Comparison of ENCODE assay signal across 8 cellular contexts in the genomic region with DNA sequence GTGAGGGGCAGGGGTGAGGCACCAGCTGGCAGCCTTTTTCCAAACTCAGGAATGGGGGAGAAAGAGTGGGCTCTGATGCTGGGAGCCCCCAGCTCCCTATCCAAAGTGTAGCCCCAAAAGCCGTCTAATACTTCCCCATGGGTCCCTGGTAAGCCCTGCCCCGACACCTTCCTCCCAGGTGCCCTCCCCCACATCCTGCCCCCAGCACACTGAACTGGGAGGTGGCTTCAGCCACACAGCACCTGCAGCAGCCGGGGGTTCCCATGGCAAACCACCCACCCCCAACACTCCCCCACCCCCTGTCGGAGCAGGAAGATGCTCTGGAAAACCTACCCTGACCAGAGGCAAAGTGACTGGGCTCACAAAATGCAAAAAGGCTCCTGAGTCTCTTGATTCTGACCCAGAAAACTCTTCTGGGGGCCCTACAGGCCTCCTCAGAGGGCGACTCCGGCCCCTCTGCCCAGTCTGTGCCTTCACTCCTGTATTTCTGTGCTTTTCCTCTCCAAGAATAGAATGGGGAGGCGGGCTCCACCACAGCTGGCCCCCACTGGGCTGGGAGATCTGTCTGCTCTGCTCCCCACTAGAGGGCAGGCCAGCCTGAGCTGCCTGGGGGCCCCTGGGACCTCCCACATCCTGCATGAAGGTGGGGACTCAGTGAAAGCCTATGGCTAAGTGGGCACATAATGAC.
A peak's percentile ranks its signal among the peaks of the same experiment; 100 is the strongest.
DNase-seq lines count a peak whose midpoint lies in the region; ATAC-seq and TF ChIP-seq lines count a peak whose summit lies in the region.

No MANE protein-coding gene starts in this region.

- H3K36me3 Mint-ChIP-seq in MCF 10A (ENCODE audit: insufficient read depth, unreplicated experiment): peaks cover 5% of the 10 kb centered on the region

- TF ChIP-seq CTCF in MCF 10A (IDR thresholded peaks at IDR 0.05; ENCODE audit: unreplicated experiment) (peak; percentile 31), breast epithelium (IDR thresholded peaks at IDR 0.05) (no peak), foreskin fibroblast (IDR thresholded peaks at IDR 0.05; ENCODE audit: low read depth, low read length) (peak; percentile 44)

- peaks cover 0 to 13% of the 10 kb centered on the region in 2 donors for H3K4me1 ChIP-seq in breast epithelium

- no peaks in the 10 kb centered on the region for H3K9me3 ChIP-seq in breast epithelium

- H3K4me1 Mint-ChIP-seq in MCF 10A (ENCODE audit: insufficient read depth, unreplicated experiment): peaks cover 58% of the 10 kb centered on the region

- DNase-seq in MCF 10A (ENCODE audit: unreplicated experiment) (peak; percentile 25), breast epithelium (ENCODE audit: low spot score in 2 of 2) (no peak), foreskin fibroblast (no peak), middle frontal gyrus (ENCODE audit: extremely low spot score, low spot score) (no peak), DMS79 (lab: John Stamatoyannopoulos, UW) (no peak)
- DNase-seq in activated CD8-positive, alpha-beta memory T cell treated with anti-CD3 and anti-CD28 coated beads, Interleukin-2, amount 50 U/mL, for 48 hours: peak; percentile 77
- peak; percentile 4 for DNase-seq in stimulated activated CD4-positive, alpha-beta T cell treated with anti-CD3 and anti-CD28 coated beads, Interleukin-15, amount 100 ng/mL, for 48 hours (ENCODE audit: low read depth in 2 of 2)

- peak; percentile 53 for ATAC-seq in HG03521 (IDR thresholded peaks at IDR 0.05; ENCODE audit: unreplicated experiment)

- H3K27me3 ChIP-seq in breast epithelium: no peaks in the 10 kb centered on the region

- H3K27ac ChIP-seq in breast epithelium: no peak overlapping the region

- no peaks in the 10 kb centered on the region for H3K9me3 Mint-ChIP-seq in MCF 10A (ENCODE audit: unreplicated experiment)

- H3K27me3 Mint-ChIP-seq in MCF 10A (ENCODE audit: insufficient read depth, unreplicated experiment): no peaks in the 10 kb centered on the region

- H3K4me3 Mint-ChIP-seq in MCF 10A (ENCODE audit: unreplicated experiment): no peak overlapping the region

- H3K4me3 ChIP-seq in breast epithelium (no peak overlapping the region), foreskin fibroblast (ENCODE audit: low read depth in 1 of 2, low read length in 2 of 2) (no peak overlapping the region)

- CTCF ChIA-PET in MCF 10A (lab: Yijun Ruan, JAX): interaction anchor here (0.5 to 1.6 kb wide), 3 partner anchors 80 to 1150 kb away, joined by 3 to 5 read pairs (median 4); no protein-coding TSS in a partner anchor

- peak overlapping the region; percentile 76 for H3K27ac Mint-ChIP-seq in MCF 10A (ENCODE audit: low read depth, unreplicated experiment)

- TF ChIP-seq POLR2A in breast epithelium (IDR thresholded peaks at IDR 0.05): no peak

- intact Hi-C loops in MCF 10A (cut with micrococcal nuclease) (no loop called here), breast epithelium (cut with DNase I; ENCODE audit: low total_unique reads) (loop anchor here (10.0 kb wide), 1 partner anchor 79 kb away; no protein-coding TSS in a partner anchor)

- BruUV-seq in MCF 10A (replicated peaks; lab: Mats Ljungman, UMichigan): no TSS peak

- POLR2A ChIA-PET in MCF 10A (lab: Yijun Ruan, JAX): no interaction called here

- H3K36me3 ChIP-seq in breast epithelium: no peaks in the 10 kb centered on the region

Comparison
In these comparisons a context has a peak if more than half of its experiments do, and no peak if none do; other contexts are left out.
1. DNase-seq: peak in MCF 10A (single experiment), activated CD8-positive, alpha-beta memory T cell treated with anti-CD3 and anti-CD28 coated beads, Interleukin-2, amount 50 U/mL, for 48 hours (single experiment) and stimulated activated CD4-positive, alpha-beta T cell treated with anti-CD3 and anti-CD28 coated beads, Interleukin-15, amount 100 ng/mL, for 48 hours (2 of 2); none in breast epithelium (0 of 2), foreskin fibroblast (0 of 2), middle frontal gyrus (single experiment) and DMS79 (single experiment).
2. CTCF ChIP-seq: peak in MCF 10A (single experiment) and foreskin fibroblast (single experiment); none in breast epithelium (0 of 3).